8 cellular contexts compared by ENCODE assay signal in the genomic region with DNA sequence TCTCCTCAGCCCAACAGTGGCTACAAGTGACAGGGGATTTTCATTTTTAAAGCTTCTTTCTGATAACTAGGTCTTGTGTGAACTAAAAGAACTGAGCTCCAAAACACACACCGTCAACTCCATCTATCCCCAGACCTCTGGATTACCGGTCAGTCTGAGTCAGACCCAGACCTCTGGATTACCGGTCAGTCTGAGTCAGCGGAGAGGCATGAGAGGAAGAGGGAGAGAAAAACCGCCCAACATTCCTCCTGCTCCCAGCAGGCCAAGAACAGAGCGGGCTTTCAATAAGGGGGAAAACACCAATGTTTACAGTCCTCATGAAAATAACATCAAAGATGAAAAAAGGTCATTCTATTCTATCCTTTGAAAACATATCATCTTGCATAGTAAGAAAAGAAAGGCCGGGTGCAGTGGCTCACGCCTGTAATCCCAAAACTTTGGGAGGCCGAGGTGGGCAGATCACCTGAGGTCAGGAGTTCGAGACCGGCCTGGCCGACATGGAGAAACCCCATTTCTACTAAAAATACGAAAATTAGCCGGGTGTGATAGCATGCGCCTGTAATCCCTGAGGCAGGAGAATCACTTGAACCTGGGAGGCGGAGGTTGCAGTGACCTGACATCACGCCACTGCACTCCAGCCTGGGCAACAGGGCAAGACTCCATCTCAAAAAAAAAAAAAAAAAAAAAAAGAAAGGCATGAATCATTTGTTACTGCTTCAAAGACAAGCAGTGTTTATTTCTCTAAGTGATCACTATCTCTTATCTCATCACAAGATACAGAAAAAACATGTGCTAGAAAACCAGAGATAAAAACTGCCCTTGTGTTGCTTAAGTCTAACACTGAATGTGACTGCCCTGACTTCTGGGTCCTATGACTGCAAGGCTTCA. TPM values are rescaled to one million over a fixed set of nuclear protein-coding genes. Genes with fewer than 3 reads are reported as not detected.
DNase-seq lines count a peak whose midpoint lies in the region; ATAC-seq and TF ChIP-seq lines count a peak whose summit lies in the region.

No MANE protein-coding gene starts in this region.

- no peaks in the 10 kb centered on the region for H3K9me3 ChIP-seq in mammary epithelial cell (replicated peaks; ENCODE audit: insufficient read depth, low read length)
- H3K9me3 ChIP-seq in right lobe of liver = no peaks in the 10 kb centered on the region

- WGBS in mammary epithelial cell (ENCODE audit: low coverage, missing lambda C conversion rate) = 35% methylated on average over 17 of the region's 17 CpGs
- WGBS in right lobe of liver (ENCODE audit: insufficient coverage, low coverage, low lambda C conversion rate, missing lambda C conversion rate) = 32% methylated on average over 15 of the region's 17 CpGs
- 43% methylated on average over 17 of the region's 17 CpGs for WGBS in urinary bladder

- peak overlapping the region in 1 of 3 experiments; percentile 13 for H3K4me3 ChIP-seq in mammary epithelial cell (replicated peaks in 1 of 3; ENCODE audit: insufficient read depth in 1 of 3, low read depth in 2 of 3, low read length in 3 of 3)
- no peak overlapping the region for H3K4me3 ChIP-seq in right lobe of liver
- H3K4me3 ChIP-seq in urinary bladder (ENCODE audit: low read depth, low read length) = no peak overlapping the region

- in situ Hi-C loops in KBM-7 (cut with MboI; ENCODE audit: low pct_unique_long_range_greater_than_20kb, low sequenced_read_pairs) (no loop called here), mammary epithelial cell (cut with MboI; ENCODE audit: low sequenced_read_pairs in 2 of 2) (no loop called here)

- H3K27me3 ChIP-seq in mammary epithelial cell (ENCODE audit: insufficient read depth, low read length) (no peaks in the 10 kb centered on the region), right lobe of liver (no peaks in the 10 kb centered on the region)

- peak overlapping the region; percentile 92 for H3K4me2 ChIP-seq in mammary epithelial cell (ENCODE audit: insufficient read depth, low read depth, low read length)

- H4K20me1 ChIP-seq in mammary epithelial cell (ENCODE audit: insufficient read depth, low read length) = peaks cover 7% of the 10 kb centered on the region

- peaks cover 85% of the 10 kb centered on the region for H3K79me2 ChIP-seq in mammary epithelial cell (ENCODE audit: insufficient read depth, low read length)

- ATAC-seq in right lobe of liver = peak in 2 of 4 donors; percentile 9 to 41
- no peak for ATAC-seq in HG02759 (IDR thresholded peaks at IDR 0.05; ENCODE audit: unreplicated experiment)
- no peak for ATAC-seq in HG03139 (IDR thresholded peaks at IDR 0.05; ENCODE audit: unreplicated experiment)

- H3K27ac ChIP-seq in mammary epithelial cell (ENCODE audit: insufficient read depth, low read depth, low read length) (peak overlapping the region; percentile 72), right lobe of liver (peak overlapping the region; percentile 25 to 93 (median 72)), urinary bladder (ENCODE audit: low read depth) (peak overlapping the region; percentile 33)

- DNase-seq in AG09319 (ENCODE audit: extremely low read depth, low read depth) (peak; percentile 71), KBM-7 (peak; percentile 20), mammary epithelial cell (peak; percentile 90), right lobe of liver (peak in 2 of 3 donors; percentile 38 to 56), NCI-H1048 (lab: John Stamatoyannopoulos, UW) (no peak)

- TF ChIP-seq CTCF in AG09319 (IDR thresholded peaks at IDR 0.05; ENCODE audit: low read depth, low read length) = no peak
- TF ChIP-seq CTCF in mammary epithelial cell (conservative IDR thresholded peaks at IDR 0.05 in 1 of 2, IDR thresholded peaks at IDR 0.05 in 1 of 2; ENCODE audit: extremely low read depth in 1 of 2, insufficient read depth in 1 of 2, low read depth in 1 of 2, low read length in 2 of 2) = no peak
- no peak for TF ChIP-seq CTCF in right lobe of liver (IDR thresholded peaks at IDR 0.05)

- dilution Hi-C loops in mammary epithelial cell (cut with HindIII; ENCODE audit: low sequenced_read_pairs) = loop anchor here (10.0 kb wide), 1 partner anchor 65 kb away; the partner anchor contains the start of gene UBE2G2

- intact Hi-C loops in mammary epithelial cell (cut with micrococcal nuclease) (loop anchor here (2.0 to 5.0 kb wide), 2 partner anchors 53 to 59 kb away; partner anchors contain the start of gene SUMO3), right lobe of liver (cut with DNase I) (no loop called here)

- TF ChIP-seq POLR2A in right lobe of liver (IDR thresholded peaks at IDR 0.05) = no peak

- CTCF ChIA-PET in mammary epithelial cell (lab: Charles Lee; ENCODE audit: low non-redundant PET) = interaction anchor here (0.6 kb wide), 1 partner anchor 77 kb away, joined by 5 read pairs; no protein-coding TSS in a partner anchor

- H3K4me1 ChIP-seq in mammary epithelial cell (ENCODE audit: insufficient read depth, low read length) = peaks cover 74% of the 10 kb centered on the region
- H3K4me1 ChIP-seq in right lobe of liver = peaks cover 0 to 54% (median 24%) of the 10 kb centered on the region in 4 donors
- H3K4me1 ChIP-seq in urinary bladder (ENCODE audit: insufficient read depth) = peaks cover 2% of the 10 kb centered on the region

- H3K9ac ChIP-seq in mammary epithelial cell (ENCODE audit: insufficient read depth, low read length) = peak overlapping the region; percentile 52

- no peak overlapping the region for H2AFZ ChIP-seq in mammary epithelial cell (ENCODE audit: low read depth, low read length)

- peaks cover 2% of the 10 kb centered on the region for H3K36me3 ChIP-seq in mammary epithelial cell (ENCODE audit: insufficient read depth, low read length)
- peaks cover 0 to 3% (median 0%) of the 10 kb centered on the region in 4 donors for H3K36me3 ChIP-seq in right lobe of liver
- H3K36me3 ChIP-seq in urinary bladder (ENCODE audit: insufficient read depth) = no peaks in the 10 kb centered on the region

- BruUV-seq in mammary epithelial cell (replicated peaks; lab: Mats Ljungman, UMichigan) = no TSS peak

RNA-seq across cellular contexts. Expression of gene PTTG1IP, which starts 3.4 kb away (rescaled TPM):
- total RNA-seq in mammary epithelial cell (100 to 1,000 TPM; 131 to 269 TPM), right lobe of liver (100 to 1,000 TPM in 3 of 6 experiments, 10 to 100 TPM in 3; 54.3 to 195 (median 140) TPM), urinary bladder (154 TPM)
- polyA plus RNA-seq in mammary epithelial cell (146 TPM), urinary bladder (233 TPM)
- polyA minus RNA-seq in mammary epithelial cell = 174 TPM

RNA-seq across cellular contexts. Expression of gene ITGB2, which starts 50.6 kb away (rescaled TPM):
- total RNA-seq in mammary epithelial cell (1 to 10 TPM in 1 of 2 donors, not detected in 1; 2.7 TPM), right lobe of liver (10 to 100 TPM; 12.9 to 61.8 (median 36.6) TPM), urinary bladder (20.8 TPM)
- polyA plus RNA-seq in mammary epithelial cell (1.8 TPM), urinary bladder (39.9 TPM)
- polyA minus RNA-seq in mammary epithelial cell = not detected

RNA-seq across cellular contexts. Expression of gene SUMO3, which starts 52.2 kb away (rescaled TPM):
- total RNA-seq in mammary epithelial cell (10 to 100 TPM; 58.1 to 58.8 TPM), right lobe of liver (10 to 100 TPM; 33.4 to 41.2 (median 36.6) TPM), urinary bladder (33.7 TPM)
- polyA plus RNA-seq in mammary epithelial cell (89.6 TPM), urinary bladder (84.2 TPM)
- 52.9 TPM for polyA minus RNA-seq in mammary epithelial cell
